30 cellular contexts compared by ENCODE assay signal in the genomic region with DNA sequence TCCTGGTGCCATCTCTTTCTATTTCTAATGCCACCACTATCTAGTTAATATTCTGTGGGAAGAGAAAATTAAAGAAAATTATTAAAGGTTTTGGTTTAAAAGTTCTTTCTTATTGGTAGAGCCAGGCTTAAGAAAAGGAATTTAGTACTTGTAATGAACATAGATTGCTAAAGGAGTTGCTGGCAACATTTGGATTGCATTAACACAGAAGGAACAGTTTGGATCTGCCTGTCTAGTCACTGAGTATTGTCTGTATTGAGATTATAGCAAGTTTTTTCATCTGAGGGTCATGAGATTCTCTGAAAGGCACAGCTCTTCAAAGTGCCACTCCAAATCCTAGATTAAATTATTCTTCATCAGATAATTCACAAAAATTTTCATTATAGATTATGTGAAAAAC.
"Had no signal": no experiment of that assay in that cellular context is flagged by ENCODE, and none has a peak within 500 bp of the region (broad histone marks: within the 10 kb centered on the region; RNA-seq: fewer than 3 reads in every experiment).

No MANE protein-coding gene starts in this region.

- H3K36me3 Mint-ChIP-seq: activated CD4-positive, alpha-beta memory T cell treated with anti-CD3 and anti-CD28 coated beads for 36 hours; activated CD8-positive, alpha-beta memory T cell treated with anti-CD3 and anti-CD28 coated beads, Interleukin-2, amount 10 ng/mL, durations not matched to agents 7 days and 5 days; activated naive CD4-positive, alpha-beta T cell treated with anti-CD3 and anti-CD28 coated beads, Interleukin-2, amount 50 U/mL, for 24 hours; activated naive CD8-positive, alpha-beta T cell treated with anti-CD3 and anti-CD28 coated beads for 36 hours; WTC11 had no signal

- H2AFZ ChIP-seq: hepatocyte had no signal

- ATAC-seq: activated CD8-positive, alpha-beta memory T cell treated with anti-CD3 and anti-CD28 coated beads, Interleukin-2, amount 10 ng/mL, durations not matched to agents 7 days and 5 days; activated CD8-positive, alpha-beta T cell treated with anti-CD3 and anti-CD28 coated beads, Interleukin-2, amount 10 ng/mL, durations not matched to agents 7 days and 5 days; gastroesophageal sphincter; heart right ventricle; WTC11 had no signal

- H3K27me3 Mint-ChIP-seq: activated CD4-positive, alpha-beta memory T cell treated with anti-CD3 and anti-CD28 coated beads for 36 hours; activated CD8-positive, alpha-beta memory T cell treated with anti-CD3 and anti-CD28 coated beads, Interleukin-2, amount 10 ng/mL, durations not matched to agents 7 days and 5 days; activated naive CD8-positive, alpha-beta T cell treated with anti-CD3 and anti-CD28 coated beads for 36 hours; central memory CD8-positive, alpha-beta T cell; dendritic cell treated with granulocyte-macrophage colony-stimulating factor and Interleukin-4, amounts not matched to agents 40 ng/mL and 50 ng/mL, for 4 days had no signal

- DNase-seq: activated CD4-positive, alpha-beta memory T cell treated with anti-CD3 and anti-CD28 coated beads for 36 hours; activated CD4-positive, alpha-beta T cell treated with anti-CD3 and anti-CD28 coated beads for 48 hours; activated CD8-positive, alpha-beta memory T cell treated with anti-CD3 and anti-CD28 coated beads, Interleukin-2, amount 10 ng/mL, durations not matched to agents 7 days and 5 days; activated CD8-positive, alpha-beta memory T cell treated with anti-CD3 and anti-CD28 coated beads, Interleukin-2, amount 50 U/mL, for 4 hours; activated CD8-positive, alpha-beta T cell treated with anti-CD3 and anti-CD28 coated beads, Interleukin-2, amount 10 ng/mL, durations not matched to agents 7 days and 5 days; activated effector memory CD4-positive, alpha-beta T cell treated with anti-CD3 and anti-CD28 coated beads, Interleukin-2, amount 50 U/mL, for 16 hours; activated naive CD4-positive, alpha-beta T cell treated with anti-CD3 and anti-CD28 coated beads for 36 hours; activated naive CD8-positive, alpha-beta T cell treated with anti-CD3 and anti-CD28 coated beads for 36 hours; activated T-cell treated with anti-CD3 and anti-CD28 coated beads, Interleukin-2, amount 50 U/mL, for 1 hour; activated T-cell treated with anti-CD3 and anti-CD28 coated beads, Interleukin-2, amount 50 U/mL, for 48 hours; amniotic stem cell; anterior cingulate cortex; brain microvascular endothelial cell; dorsolateral prefrontal cortex; effector memory CD4-positive, alpha-beta T cell; erythroblast; foreskin melanocyte; heart right ventricle; T-helper 2 cell had no signal

- H3K4me3 ChIP-seq: coronary artery, dorsolateral prefrontal cortex, esophagus muscularis mucosa, gastroesophageal sphincter, heart right ventricle, hepatocyte had no signal

- H3K4me1 Mint-ChIP-seq: activated CD8-positive, alpha-beta memory T cell treated with anti-CD3 and anti-CD28 coated beads, Interleukin-2, amount 10 ng/mL, durations not matched to agents 7 days and 5 days; activated naive CD4-positive, alpha-beta T cell treated with anti-CD3 and anti-CD28 coated beads, Interleukin-2, amount 50 U/mL, for 24 hours; activated naive CD8-positive, alpha-beta T cell treated with anti-CD3 and anti-CD28 coated beads for 36 hours; central memory CD8-positive, alpha-beta T cell; WTC11 had no signal

- H3K27ac ChIP-seq: brain microvascular endothelial cell, coronary artery, dorsolateral prefrontal cortex, esophagus muscularis mucosa, gastroesophageal sphincter, heart right ventricle, hepatocyte, VCaP had no signal

- H3K9me3 ChIP-seq: esophagus muscularis mucosa, gastroesophageal sphincter, heart right ventricle had no signal

- H3K79me2 ChIP-seq: hepatocyte had no signal

- H3K4me2 ChIP-seq: hepatocyte had no signal

- H3K27ac Mint-ChIP-seq: activated CD4-positive, alpha-beta memory T cell treated with anti-CD3 and anti-CD28 coated beads for 36 hours; activated CD8-positive, alpha-beta memory T cell treated with anti-CD3 and anti-CD28 coated beads, Interleukin-2, amount 10 ng/mL, durations not matched to agents 7 days and 5 days; activated CD8-positive, alpha-beta T cell treated with anti-CD3 and anti-CD28 coated beads, Interleukin-2, amount 10 ng/mL, durations not matched to agents 7 days and 5 days; activated naive CD4-positive, alpha-beta T cell treated with anti-CD3 and anti-CD28 coated beads for 36 hours; activated naive CD4-positive, alpha-beta T cell treated with anti-CD3 and anti-CD28 coated beads, Interleukin-2, amount 50 U/mL, for 24 hours; activated naive CD8-positive, alpha-beta T cell treated with anti-CD3 and anti-CD28 coated beads for 36 hours; activated T-helper 1 cell treated with anti-CD3 and anti-CD28 coated beads, Interleukin-12 subunit alpha, Interleukin-12 subunit beta, Interleukin-2, Interleukin-4 antibody, amounts not matched to agents 30 ng/mL and 10 ng/mL and 1 ng/mL, durations not matched to agents 14 hours and 24 hours and 36 hours; activated T-helper 2 cell treated with anti-CD3 and anti-CD28 coated beads, Interferon-gamma antibody, Interleukin-2, Interleukin-4, amounts not matched to agents 10 μg/mL and 5 μg/mL and 100 μg/mL, durations not matched to agents 14 hours and 24 hours and 36 hours; dendritic cell treated with granulocyte-macrophage colony-stimulating factor and Interleukin-4, amounts not matched to agents 40 ng/mL and 50 ng/mL, for 4 days; WTC11 had no signal

- H3K4me1 ChIP-seq: esophagus muscularis mucosa, gastroesophageal sphincter had no signal

- H3K27me3 ChIP-seq: brain microvascular endothelial cell, dorsolateral prefrontal cortex, esophagus muscularis mucosa, gastroesophageal sphincter, heart right ventricle, hepatocyte had no signal

- H3K4me3 Mint-ChIP-seq: activated CD4-positive, alpha-beta memory T cell treated with anti-CD3 and anti-CD28 coated beads for 36 hours; activated CD8-positive, alpha-beta memory T cell treated with anti-CD3 and anti-CD28 coated beads, Interleukin-2, amount 10 ng/mL, durations not matched to agents 7 days and 5 days; activated CD8-positive, alpha-beta T cell treated with anti-CD3 and anti-CD28 coated beads, Interleukin-2, amount 10 ng/mL, durations not matched to agents 7 days and 5 days; activated naive CD4-positive, alpha-beta T cell treated with anti-CD3 and anti-CD28 coated beads for 36 hours; activated naive CD4-positive, alpha-beta T cell treated with anti-CD3 and anti-CD28 coated beads, Interleukin-2, amount 50 U/mL, for 24 hours; activated naive CD8-positive, alpha-beta T cell treated with anti-CD3 and anti-CD28 coated beads for 36 hours; activated T-helper 1 cell treated with anti-CD3 and anti-CD28 coated beads, Interleukin-12 subunit alpha, Interleukin-12 subunit beta, Interleukin-2, Interleukin-4 antibody, amounts not matched to agents 30 ng/mL and 10 ng/mL and 1 ng/mL, durations not matched to agents 14 hours and 24 hours and 36 hours; central memory CD8-positive, alpha-beta T cell; dendritic cell treated with granulocyte-macrophage colony-stimulating factor and Interleukin-4, amounts not matched to agents 40 ng/mL and 50 ng/mL, for 4 days; WTC11 had no signal

- H3K9me3 Mint-ChIP-seq: activated CD4-positive, alpha-beta memory T cell treated with anti-CD3 and anti-CD28 coated beads for 36 hours; activated naive CD4-positive, alpha-beta T cell treated with anti-CD3 and anti-CD28 coated beads for 36 hours; activated naive CD4-positive, alpha-beta T cell treated with anti-CD3 and anti-CD28 coated beads, Interleukin-2, amount 50 U/mL, for 24 hours; activated naive CD8-positive, alpha-beta T cell treated with anti-CD3 and anti-CD28 coated beads for 36 hours; activated T-helper 1 cell treated with anti-CD3 and anti-CD28 coated beads, Interleukin-12 subunit alpha, Interleukin-12 subunit beta, Interleukin-2, Interleukin-4 antibody, amounts not matched to agents 30 ng/mL and 10 ng/mL and 1 ng/mL, durations not matched to agents 14 hours and 24 hours and 36 hours; activated T-helper 2 cell treated with anti-CD3 and anti-CD28 coated beads, Interferon-gamma antibody, Interleukin-2, Interleukin-4, amounts not matched to agents 10 μg/mL and 5 μg/mL and 100 μg/mL, durations not matched to agents 14 hours and 24 hours and 36 hours; central memory CD8-positive, alpha-beta T cell; dendritic cell treated with granulocyte-macrophage colony-stimulating factor and Interleukin-4, amounts not matched to agents 40 ng/mL and 50 ng/mL, for 4 days; WTC11 had no signal

- H3K36me3 ChIP-seq: brain microvascular endothelial cell, esophagus muscularis mucosa had no signal
